1 cellular context compared by ENCODE assay signal in genomic region chr2:157269922-157270321, GRCh38.
TF ChIP-seq lines count a peak whose summit lies in the region.

No MANE protein-coding gene starts in this region.

TF ChIP-seq in GM12878, 131 proteins besides CTCF, POLR2A, EP300 and RAD21 (continued from another document):
- TF ChIP-seq ZZZ3 (IDR thresholded peaks at IDR 0.05; ENCODE audit: control insufficient read depth, insufficient read length, low read depth): no peak
- no peak for TF ChIP-seq SPI1 (IDR thresholded peaks at IDR 0.05; ENCODE audit: borderline replicate concordance, insufficient read depth, low read depth, low read length)
- TF ChIP-seq EZH2 (IDR thresholded peaks at IDR 0.05; ENCODE audit: borderline replicate concordance, control insufficient read depth, low read depth, low read length): no peak
- no peak for TF ChIP-seq POU2F2 (IDR thresholded peaks at IDR 0.05; ENCODE audit: borderline replicate concordance, low read depth, low read length)
- no peak for TF ChIP-seq ASH2L (IDR thresholded peaks at IDR 0.05; ENCODE audit: borderline replicate concordance, low read depth)
- TF ChIP-seq PBX3 (IDR thresholded peaks at IDR 0.05; ENCODE audit: insufficient replicate concordance, low read depth, low read length): no peak
- no peak for TF ChIP-seq NFYA (IDR thresholded peaks at IDR 0.05; ENCODE audit: borderline replicate concordance, low read depth, low read length)
- TF ChIP-seq CEBPZ (IDR thresholded peaks at IDR 0.05; ENCODE audit: low read depth, low read length): no peak
- no peak for TF ChIP-seq CHD1 (IDR thresholded peaks at IDR 0.05; ENCODE audit: low read depth, low read length)
- no peak for TF ChIP-seq TAF1 (IDR thresholded peaks at IDR 0.05; ENCODE audit: borderline replicate concordance, low read depth, low read length)
- no peak for TF ChIP-seq PAX5 (IDR thresholded peaks at IDR 0.05; ENCODE audit: borderline replicate concordance, low read depth, low read length)
- TF ChIP-seq RUNX3 (IDR thresholded peaks at IDR 0.05; ENCODE audit: low read length): no peak
